In genomic region chr16:86248325-86248905, GRCh38 we compare ENCODE assay signal across 22 cellular contexts.
"Had no signal": no experiment of that assay in that cellular context is flagged by ENCODE, and none has a peak within 500 bp of the region (broad histone marks: within the 10 kb centered on the region; RNA-seq: fewer than 3 reads in every experiment).

No MANE protein-coding gene starts in this region.

- H3K27me3 Mint-ChIP-seq: activated naive CD4-positive, alpha-beta T cell treated with anti-CD3 and anti-CD28 coated beads, Interleukin-2, amount 10 ng/mL, durations not matched to agents 7 days and 5 days had no signal

- H3K27ac ChIP-seq: VCaP had no signal

- H3K27ac Mint-ChIP-seq: activated CD8-positive, alpha-beta T cell treated with anti-CD3 and anti-CD28 coated beads for 36 hours; activated naive CD4-positive, alpha-beta T cell treated with anti-CD3 and anti-CD28 coated beads, Interleukin-2, amount 10 ng/mL, durations not matched to agents 7 days and 5 days; activated naive CD8-positive, alpha-beta T cell treated with anti-CD3 and anti-CD28 coated beads for 36 hours; activated T-cell treated with anti-CD3 and anti-CD28 coated beads, Interleukin-2, amount 50 U/mL, for 72 hours; activated T-helper 2 cell treated with anti-CD3 and anti-CD28 coated beads, Interferon-gamma antibody, Interleukin-2, Interleukin-4, amounts not matched to agents 10 μg/mL and 5 μg/mL and 100 μg/mL, durations not matched to agents 14 hours and 24 hours and 36 hours; T-helper 17 cell had no signal

- H3K4me1 Mint-ChIP-seq: activated naive CD4-positive, alpha-beta T cell treated with anti-CD3 and anti-CD28 coated beads, Interleukin-2, amount 10 ng/mL, durations not matched to agents 7 days and 5 days; activated naive CD8-positive, alpha-beta T cell treated with anti-CD3 and anti-CD28 coated beads for 36 hours; IgD-negative memory B cell; T-helper 17 cell had no signal

- H3K9me3 Mint-ChIP-seq: activated CD8-positive, alpha-beta T cell treated with anti-CD3 and anti-CD28 coated beads for 36 hours; activated naive CD4-positive, alpha-beta T cell treated with anti-CD3 and anti-CD28 coated beads, Interleukin-2, amount 10 ng/mL, durations not matched to agents 7 days and 5 days; activated naive CD8-positive, alpha-beta T cell treated with anti-CD3 and anti-CD28 coated beads for 36 hours; activated T-cell treated with anti-CD3 and anti-CD28 coated beads, Interleukin-2, amount 50 U/mL, for 72 hours; activated T-helper 2 cell treated with anti-CD3 and anti-CD28 coated beads, Interferon-gamma antibody, Interleukin-2, Interleukin-4, amounts not matched to agents 10 μg/mL and 5 μg/mL and 100 μg/mL, durations not matched to agents 14 hours and 24 hours and 36 hours had no signal

- H3K4me3 Mint-ChIP-seq: activated CD8-positive, alpha-beta T cell treated with anti-CD3 and anti-CD28 coated beads for 36 hours; activated naive CD4-positive, alpha-beta T cell treated with anti-CD3 and anti-CD28 coated beads, Interleukin-2, amount 10 ng/mL, durations not matched to agents 7 days and 5 days; activated naive CD8-positive, alpha-beta T cell treated with anti-CD3 and anti-CD28 coated beads for 36 hours; activated T-cell treated with anti-CD3 and anti-CD28 coated beads, Interleukin-2, amount 50 U/mL, for 72 hours; IgD-negative memory B cell; T-helper 17 cell had no signal

- DNase-seq: activated CD4-positive, CD25-positive, alpha-beta regulatory T cell; activated CD8-positive, alpha-beta memory T cell treated with anti-CD3 and anti-CD28 coated beads, Interleukin-2, amount 50 U/mL, for 4 hours; activated CD8-positive, alpha-beta T cell treated with anti-CD3 and anti-CD28 coated beads for 36 hours; activated gamma-delta T cell treated with Interleukin-2 at 50 U/mL for 16 hours; activated naive CD4-positive, alpha-beta T cell treated with anti-CD3 and anti-CD28 coated beads, Interleukin-2, amount 10 ng/mL, durations not matched to agents 7 days and 5 days; activated naive CD8-positive, alpha-beta T cell treated with anti-CD3 and anti-CD28 coated beads for 36 hours; activated T-cell treated with anti-CD3 and anti-CD28 coated beads, Interleukin-2, amount 50 U/mL, for 72 hours; anterior cingulate cortex; KG1; NCI-H1105; NCI-H1436; NCI-H1694 treated with DMSO at 0.1 percent for 48 hours; NCI-H2029 treated with DMSO at 0.1 percent for 48 hours; NCI-H345; NCI-H510A; NCI-H82; SIG-M5; T-helper 17 cell; T-helper 9 cell had no signal

- ATAC-seq: activated CD8-positive, alpha-beta T cell treated with anti-CD3 and anti-CD28 coated beads for 36 hours; activated T-cell treated with anti-CD3 and anti-CD28 coated beads, Interleukin-2, amount 50 U/mL, for 72 hours; T-helper 17 cell had no signal

- H3K36me3 Mint-ChIP-seq: activated naive CD4-positive, alpha-beta T cell treated with anti-CD3 and anti-CD28 coated beads, Interleukin-2, amount 10 ng/mL, durations not matched to agents 7 days and 5 days; activated naive CD8-positive, alpha-beta T cell treated with anti-CD3 and anti-CD28 coated beads for 36 hours; IgD-negative memory B cell had no signal
